ENCODE assay signal across 35 cellular contexts in the genomic region with DNA sequence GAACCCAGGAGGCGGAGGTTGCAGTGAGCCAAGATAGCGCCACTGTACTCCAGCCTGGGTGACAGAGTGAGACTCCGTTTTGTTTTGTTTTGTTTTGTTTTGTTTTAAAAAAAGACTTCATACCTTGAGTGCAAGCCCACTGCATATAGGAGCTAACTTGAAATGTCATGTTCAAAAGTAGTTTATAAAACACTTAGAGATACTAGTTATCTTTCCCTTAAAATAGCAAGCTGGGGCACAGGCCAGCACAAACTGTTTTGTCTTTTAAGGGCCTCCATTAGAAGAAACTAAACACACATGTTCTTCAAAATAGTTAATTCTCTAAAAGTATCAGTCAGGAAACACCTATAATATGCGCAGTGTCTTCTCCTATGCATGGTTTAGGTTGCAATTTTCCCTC.
DNase-seq lines count a peak whose midpoint lies in the region; ATAC-seq and TF ChIP-seq lines count a peak whose summit lies in the region.
"Had no signal": no experiment of that assay in that cellular context is flagged by ENCODE, and none has a peak within 500 bp of the region (broad histone marks: within the 10 kb centered on the region; RNA-seq: fewer than 3 reads in every experiment).

No MANE protein-coding gene starts in this region.

- peak overlapping the region; percentile 41 for H2AFZ ChIP-seq in SU-DHL-6 (ENCODE audit: low read depth, low read length, severe bottlenecking)

- H3K9ac ChIP-seq in SU-DHL-6 (ENCODE audit: low read length): no peak overlapping the region
- H3K9ac ChIP-seq: BLaER1; BLaER1 treated with 17β-estradiol and CSF1 and Interleukin-3, amounts not matched to agents 10 nM and 100 nM had no signal

- intact Hi-C loops in Right ventricle myocardium inferior (cut with DNase I) (no loop called here), cardiac septum (cut with DNase I) (no loop called here), Right ventricle myocardium superior (cut with DNase I) (no loop called here), left ventricle myocardium superior (cut with micrococcal nuclease) (no loop called here), left cardiac atrium (cut with DNase I) (no loop called here)

- no peak overlapping the region for H3K4me3 Mint-ChIP-seq in activated CD8-positive, alpha-beta memory T cell treated with anti-CD3 and anti-CD28 coated beads, Interleukin-2, amount 10 ng/mL, durations not matched to agents 7 days and 5 days
- H3K4me3 Mint-ChIP-seq: B cell; CD14-positive monocyte; CD4-positive, alpha-beta memory T cell; CD4-positive, alpha-beta T cell; CD4-positive, CD25-positive, alpha-beta regulatory T cell; CD8-positive, alpha-beta memory T cell; CD8-positive, alpha-beta T cell had no signal

- no peaks in the 10 kb centered on the region for H3K4me1 ChIP-seq in right atrium auricular region
- H3K4me1 ChIP-seq: A549; BE2C; BLaER1; BLaER1 treated with 17β-estradiol and CSF1 and Interleukin-3, amounts not matched to agents 10 nM and 100 nM; Caco-2 had no signal

- no peak for TF ChIP-seq CTCF in right atrium auricular region (IDR thresholded peaks at IDR 0.05)
- TF ChIP-seq CTCF in SU-DHL-6 (IDR thresholded peaks at IDR 0.05; ENCODE audit: insufficient read depth, low read length, poor library complexity, severe bottlenecking): no peak

- H3K27ac ChIP-seq in right atrium auricular region: peak overlapping the region in 1 of 2 donors; percentile 6
- H3K27ac ChIP-seq in SU-DHL-6 (ENCODE audit: low read depth, low read length): no peak overlapping the region
- H3K27ac ChIP-seq: 22Rv1; A549; BLaER1; BLaER1 treated with 17β-estradiol and CSF1 and Interleukin-3, amounts not matched to agents 10 nM and 100 nM; C4-2B had no signal

- ATAC-seq in Right ventricle myocardium inferior (peak; percentile 63), Right ventricle myocardium superior (ENCODE audit: poor library complexity) (peak; percentile 83), left ventricle myocardium superior (peak; percentile 64), left cardiac atrium (no peak)
- ATAC-seq in activated CD8-positive, alpha-beta memory T cell treated with anti-CD3 and anti-CD28 coated beads, Interleukin-2, amount 10 ng/mL, durations not matched to agents 7 days and 5 days: no peak
- ATAC-seq: A549; CD8-positive, alpha-beta T cell had no signal

- no peaks in the 10 kb centered on the region for H3K36me3 ChIP-seq in right atrium auricular region
- no peaks in the 10 kb centered on the region for H3K36me3 ChIP-seq in SU-DHL-6 (ENCODE audit: low read length)
- H3K36me3 ChIP-seq: BE2C; BLaER1; BLaER1 treated with 17β-estradiol and CSF1 and Interleukin-3, amounts not matched to agents 10 nM and 100 nM had no signal

- no peak overlapping the region for H3K27ac Mint-ChIP-seq in activated CD8-positive, alpha-beta memory T cell treated with anti-CD3 and anti-CD28 coated beads, Interleukin-2, amount 10 ng/mL, durations not matched to agents 7 days and 5 days
- H3K27ac Mint-ChIP-seq: B cell; CD14-positive monocyte; CD4-positive, alpha-beta memory T cell; CD4-positive, alpha-beta T cell; CD4-positive, CD25-positive, alpha-beta regulatory T cell; CD8-positive, alpha-beta memory T cell; CD8-positive, alpha-beta T cell had no signal

- no peaks in the 10 kb centered on the region for H4K20me1 ChIP-seq in SU-DHL-6 (ENCODE audit: low read depth, low read length)
- H4K20me1 ChIP-seq: BLaER1; BLaER1 treated with 17β-estradiol and CSF1 and Interleukin-3, amounts not matched to agents 10 nM and 100 nM had no signal

- DNase-seq in Right ventricle myocardium inferior (ENCODE audit: missing footprints): peak; percentile 37
- DNase-seq in cardiac septum (ENCODE audit: low spot score): no peak
- DNase-seq in Right ventricle myocardium superior: no peak
- no peak for DNase-seq in right atrium auricular region (ENCODE audit: low spot score)
- peak; percentile 24 for DNase-seq in left ventricle myocardium superior
- no peak for DNase-seq in left cardiac atrium
- DNase-seq in activated CD8-positive, alpha-beta memory T cell treated with anti-CD3 and anti-CD28 coated beads, Interleukin-2, amount 10 ng/mL, durations not matched to agents 7 days and 5 days: no peak
- DNase-seq: 8988T; ACHN; AML-193; BE2C; C1 segment of cervical spinal cord; Caco-2; Calu3; CD4-positive, alpha-beta memory T cell; CD4-positive, alpha-beta T cell; CD4-positive, CD25-positive, alpha-beta regulatory T cell; CD8-positive, alpha-beta memory T cell; CD8-positive, alpha-beta T cell; COR-L47; DMS 273 treated with DMSO at 0.1 percent for 48 hours; DMS153; DMS53; DMS79; DMS79 treated with DMSO at 0.1 percent for 48 hours; DND-41; EL had no signal

- H3K27me3 Mint-ChIP-seq in activated CD8-positive, alpha-beta memory T cell treated with anti-CD3 and anti-CD28 coated beads, Interleukin-2, amount 10 ng/mL, durations not matched to agents 7 days and 5 days: no peaks in the 10 kb centered on the region
- H3K27me3 Mint-ChIP-seq: B cell; CD4-positive, alpha-beta memory T cell; CD4-positive, alpha-beta T cell; CD4-positive, CD25-positive, alpha-beta regulatory T cell; CD8-positive, alpha-beta memory T cell had no signal

- no peaks in the 10 kb centered on the region for H3F3A ChIP-seq in SU-DHL-6 (ENCODE audit: insufficient read depth)

- H3K36me3 Mint-ChIP-seq in activated CD8-positive, alpha-beta memory T cell treated with anti-CD3 and anti-CD28 coated beads, Interleukin-2, amount 10 ng/mL, durations not matched to agents 7 days and 5 days: no peaks in the 10 kb centered on the region
- H3K36me3 Mint-ChIP-seq: CD14-positive monocyte; CD4-positive, alpha-beta memory T cell; CD4-positive, CD25-positive, alpha-beta regulatory T cell; CD8-positive, alpha-beta memory T cell; CD8-positive, alpha-beta T cell had no signal

- H3K9me2 ChIP-seq in SU-DHL-6 (replicated peaks; ENCODE audit: insufficient read depth, low read length): no peaks in the 10 kb centered on the region

- no peaks in the 10 kb centered on the region for H3K27me3 ChIP-seq in right atrium auricular region
- H3K27me3 ChIP-seq in SU-DHL-6 (ENCODE audit: low read length): no peaks in the 10 kb centered on the region
- H3K27me3 ChIP-seq: BE2C; BLaER1; BLaER1 treated with 17β-estradiol and CSF1 and Interleukin-3, amounts not matched to agents 10 nM and 100 nM had no signal

- H3K4me1 Mint-ChIP-seq in activated CD8-positive, alpha-beta memory T cell treated with anti-CD3 and anti-CD28 coated beads, Interleukin-2, amount 10 ng/mL, durations not matched to agents 7 days and 5 days: no peaks in the 10 kb centered on the region
- H3K4me1 Mint-ChIP-seq: B cell; CD14-positive monocyte; CD4-positive, alpha-beta memory T cell; CD8-positive, alpha-beta memory T cell had no signal

- no peak overlapping the region for H3K4me3 ChIP-seq in right atrium auricular region
- H3K4me3 ChIP-seq in SU-DHL-6 (ENCODE audit: insufficient read depth, low read length, poor library complexity, severe bottlenecking): no peak overlapping the region
- H3K4me3 ChIP-seq: A549; BLaER1; BLaER1 treated with 17β-estradiol and CSF1 and Interleukin-3, amounts not matched to agents 10 nM and 100 nM had no signal

- H3K79me2 ChIP-seq in SU-DHL-6 (ENCODE audit: insufficient read depth, low read length): no peaks in the 10 kb centered on the region

- H3K9me3 Mint-ChIP-seq in activated CD8-positive, alpha-beta memory T cell treated with anti-CD3 and anti-CD28 coated beads, Interleukin-2, amount 10 ng/mL, durations not matched to agents 7 days and 5 days (ENCODE audit: low read depth): peaks cover 8% of the 10 kb centered on the region

- H3K4me2 ChIP-seq in SU-DHL-6 (ENCODE audit: low read depth, low read length, poor library complexity, severe bottlenecking): no peak overlapping the region
- H3K4me2 ChIP-seq: A549; BLaER1; BLaER1 treated with 17β-estradiol and CSF1 and Interleukin-3, amounts not matched to agents 10 nM and 100 nM had no signal

- H3K9me3 ChIP-seq in right atrium auricular region (peaks cover 0 to 24% of the 10 kb centered on the region in 2 donors), SU-DHL-6 (ENCODE audit: insufficient read depth, low read length) (no peaks in the 10 kb centered on the region)
- H3K9me3 ChIP-seq: A549; BE2C; BLaER1; BLaER1 treated with 17β-estradiol and CSF1 and Interleukin-3, amounts not matched to agents 10 nM and 100 nM; Caco-2 had no signal

- CTCF ChIA-PET in activated CD8-positive, alpha-beta memory T cell treated with anti-CD3 and anti-CD28 coated beads, Interleukin-2, amount 10 ng/mL, durations not matched to agents 7 days and 5 days (lab: Charles Lee): no interaction called here

Comparison
In these comparisons a context has a peak if more than half of its experiments do, and no peak if none do; other contexts are left out.
1. ATAC-seq: peak in Right ventricle myocardium inferior (single experiment), Right ventricle myocardium superior (single experiment) and left ventricle myocardium superior (single experiment); none in left cardiac atrium (0 of 2) and activated CD8-positive, alpha-beta memory T cell treated with anti-CD3 and anti-CD28 coated beads, Interleukin-2, amount 10 ng/mL, durations not matched to agents 7 days and 5 days (single experiment).
2. DNase-seq: peak in Right ventricle myocardium inferior (single experiment) and left ventricle myocardium superior (single experiment); none in cardiac septum (single experiment), Right ventricle myocardium superior (single experiment), right atrium auricular region (single experiment), left cardiac atrium (single experiment) and activated CD8-positive, alpha-beta memory T cell treated with anti-CD3 and anti-CD28 coated beads, Interleukin-2, amount 10 ng/mL, durations not matched to agents 7 days and 5 days (single experiment).